Comparison of ENCODE assay signal across 25 cellular contexts in genomic region chr6:89290401-89291155, GRCh38. TPM values are rescaled to one million over a fixed set of nuclear protein-coding genes. Genes with fewer than 3 reads are reported as not detected.
DNase-seq lines count a peak whose midpoint lies in the region; ATAC-seq, FAIRE-seq and TF ChIP-seq lines count a peak whose summit lies in the region.
"Had no signal": no experiment of that assay in that cellular context is flagged by ENCODE, and none has a peak within 500 bp of the region (broad histone marks: within the 10 kb centered on the region; RNA-seq: fewer than 3 reads in every experiment).

No MANE protein-coding gene starts in this region.

- no peak overlapping the region for H2AFZ ChIP-seq in endothelial cell of umbilical vein (ENCODE audit: low read depth, low read length)
- H2AFZ ChIP-seq: parathyroid adenoma had no signal

- H3K9ac ChIP-seq in endothelial cell of umbilical vein (replicated peaks; ENCODE audit: extremely low read depth, insufficient read depth, low read length), result no peak overlapping the region
- H3K9ac ChIP-seq: BLaER1, parathyroid adenoma had no signal

- H3K9me3 Mint-ChIP-seq in neural crest cell, result peaks cover 3% of the 10 kb centered on the region
- H3K9me3 Mint-ChIP-seq: activated T-helper 1 cell treated with anti-CD3 and anti-CD28 coated beads, Interleukin-12 subunit alpha, Interleukin-12 subunit beta, Interleukin-2, Interleukin-4 antibody, amounts not matched to agents 30 ng/mL and 10 ng/mL and 1 ng/mL, durations not matched to agents 14 hours and 24 hours and 36 hours; H9 had no signal

- CTCF ChIA-PET in endothelial cell of umbilical vein (lab: Charles Lee), result interaction anchor here (0.9 to 1.7 kb wide), 2 partner anchors 9 to 307 kb away, joined by 4 to 5 read pairs; no protein-coding TSS in a partner anchor

- H3K27me3 Mint-ChIP-seq in neural crest cell (ENCODE audit: low read depth), result no peaks in the 10 kb centered on the region

- TF ChIP-seq POLR2A in endothelial cell of umbilical vein (IDR thresholded peaks at IDR 0.05; ENCODE audit: low read depth, low read length), result no peak

- H3K36me3 ChIP-seq in endothelial cell of umbilical vein (ENCODE audit: control insufficient read depth in 2 of 2, extremely low read depth in 1 of 2, insufficient read depth in 2 of 2, low read length in 2 of 2), result no peaks in the 10 kb centered on the region
- H3K36me3 ChIP-seq: adrenal gland, BLaER1, gastrocnemius medialis, tibial artery had no signal

- no peaks in the 10 kb centered on the region for H3K4me1 Mint-ChIP-seq in neural crest cell

- peaks cover 4% of the 10 kb centered on the region for H3K4me1 ChIP-seq in endothelial cell of umbilical vein (ENCODE audit: control insufficient read depth, extremely low read depth, insufficient read depth, low read length)
- H3K4me1 ChIP-seq: adrenal gland, BLaER1, gastrocnemius medialis, parathyroid adenoma, tibial artery had no signal

- H3K27ac Mint-ChIP-seq in neural crest cell (ENCODE audit: unreplicated experiment), result peak overlapping the region; percentile 36
- H3K27ac Mint-ChIP-seq: activated naive CD4-positive, alpha-beta T cell treated with anti-CD3 and anti-CD28 coated beads for 36 hours; activated T-helper 1 cell treated with anti-CD3 and anti-CD28 coated beads, Interleukin-12 subunit alpha, Interleukin-12 subunit beta, Interleukin-2, Interleukin-4 antibody, amounts not matched to agents 30 ng/mL and 10 ng/mL and 1 ng/mL, durations not matched to agents 14 hours and 24 hours and 36 hours; H9 had no signal

- H3K79me2 ChIP-seq in endothelial cell of umbilical vein (ENCODE audit: control insufficient read depth, insufficient read depth, low read length), result no peaks in the 10 kb centered on the region
- H3K79me2 ChIP-seq: parathyroid adenoma had no signal

- BruUV-seq in endothelial cell of umbilical vein (replicated peaks; lab: Mats Ljungman, UMichigan), result no TSS peak

- no peaks in the 10 kb centered on the region for H3K9me1 ChIP-seq in endothelial cell of umbilical vein (replicated peaks; ENCODE audit: control insufficient read depth, extremely low read depth, insufficient read depth, low read length)

- dilution Hi-C loops in endothelial cell of umbilical vein (cut with MboI; ENCODE audit: extremely low pct_ligation_motif_present, low sequenced_read_pairs), result no loop called here

- H3K9me3 ChIP-seq in endothelial cell of umbilical vein (replicated peaks; ENCODE audit: control insufficient read depth, insufficient read depth, low read length), result no peaks in the 10 kb centered on the region
- H3K9me3 ChIP-seq: adrenal gland, BLaER1, gastrocnemius medialis, tibial artery had no signal

- POLR2A ChIA-PET in endothelial cell of umbilical vein (lab: Charles Lee), result interaction anchor here (1.1 kb wide), 1 partner anchor 210 kb away, joined by 6 read pairs; the partner anchor contains the start of gene PNRC1

- H3K27me3 ChIP-seq in endothelial cell of umbilical vein (ENCODE audit: control insufficient read depth in 2 of 2, insufficient read depth in 2 of 2, low read length in 2 of 2), result no peaks in the 10 kb centered on the region
- H3K27me3 ChIP-seq: adrenal gland, BLaER1, gastrocnemius medialis, tibial artery had no signal

- peak; percentile 53 for FAIRE-seq in endothelial cell of umbilical vein (lab: Jason Lieb, UNC)
- FAIRE-seq: endometrium had no signal

- no peak overlapping the region for H3K4me3 Mint-ChIP-seq in neural crest cell
- H3K4me3 Mint-ChIP-seq: activated naive CD4-positive, alpha-beta T cell treated with anti-CD3 and anti-CD28 coated beads for 36 hours; activated T-helper 1 cell treated with anti-CD3 and anti-CD28 coated beads, Interleukin-12 subunit alpha, Interleukin-12 subunit beta, Interleukin-2, Interleukin-4 antibody, amounts not matched to agents 30 ng/mL and 10 ng/mL and 1 ng/mL, durations not matched to agents 14 hours and 24 hours and 36 hours; H9 had no signal

- H4K20me1 ChIP-seq in endothelial cell of umbilical vein (replicated peaks; ENCODE audit: control insufficient read depth, extremely low read depth, insufficient read depth, low read length), result no peaks in the 10 kb centered on the region
- H4K20me1 ChIP-seq: BLaER1 had no signal

- H3K4me3 ChIP-seq in endothelial cell of umbilical vein (replicated peaks in 1 of 3; ENCODE audit: insufficient read depth in 1 of 3, low read depth in 1 of 3, low read length in 3 of 3), result no peak overlapping the region
- H3K4me3 ChIP-seq: adrenal gland, BLaER1, gastrocnemius medialis, tibial artery had no signal

- no peak overlapping the region for H3K4me2 ChIP-seq in endothelial cell of umbilical vein (ENCODE audit: insufficient read depth, low read length)
- H3K4me2 ChIP-seq: BLaER1 had no signal

- no peaks in the 10 kb centered on the region for H3K36me3 Mint-ChIP-seq in neural crest cell (ENCODE audit: low read depth)

- DNase-seq in COLO668 (lab: John Stamatoyannopoulos, UW; ENCODE audit: unreplicated experiment) (peak; percentile 4), DMS53 (lab: John Stamatoyannopoulos, UW) (peak; percentile 41), endothelial cell of umbilical vein (ENCODE audit: low read depth, low spot score) (peak; percentile 34), neural crest cell (ENCODE audit: low read depth, low spot score) (no peak), omental fat pad (ENCODE audit: low spot score) (no peak)
- DNase-seq in stimulated activated naive CD4-positive, alpha-beta T cell (lab: John Stamatoyannopoulos, UW), result no peak
- DNase-seq: activated CD4-positive, alpha-beta T cell treated with anti-CD3 and anti-CD28 coated beads, Interleukin-2, amount 50 U/mL, for 4 hours; activated naive CD4-positive, alpha-beta T cell treated with anti-CD3 and anti-CD28 coated beads for 36 hours; DMS153; gastrocnemius medialis; KBM-7; NCI-H1092 treated with DMSO at 0.1 percent for 48 hours; NCI-H187 treated with DMSO at 0.1 percent for 48 hours; NCI-H2227 treated with DMSO at 0.1 percent for 48 hours; NCI-H526; stimulated activated CD4-positive, alpha-beta T cell treated with anti-CD3 and anti-CD28 coated beads, Interleukin-1b, Interleukin-23, amount 100 ng/mL, for 48 hours; tibial artery had no signal

- H3K27ac ChIP-seq in endothelial cell of umbilical vein (ENCODE audit: insufficient read depth, low read depth, low read length), result no peak overlapping the region
- H3K27ac ChIP-seq: adrenal gland, BLaER1, gastrocnemius medialis, parathyroid adenoma, RWPE1, tibial artery had no signal

- TF ChIP-seq CTCF in endothelial cell of umbilical vein (IDR thresholded peaks at IDR 0.05; ENCODE audit: extremely low read depth in 1 of 2, insufficient read depth in 1 of 2, low read depth in 1 of 2, low read length in 2 of 2) (no peak), neural crest cell (conservative IDR thresholded peaks at IDR 0.05) (no peak), omental fat pad (IDR thresholded peaks at IDR 0.05) (no peak)

- intact Hi-C loops in endothelial cell of umbilical vein (cut with micrococcal nuclease), result no loop called here

- no peak for ATAC-seq in omental fat pad (ENCODE audit: low FRiP score)
- no peak for ATAC-seq in GM18867 (IDR thresholded peaks at IDR 0.05; ENCODE audit: unreplicated experiment)
- ATAC-seq: gastrocnemius medialis had no signal

TF ChIP-seq in endothelial cell of umbilical vein, 7 proteins besides CTCF, POLR2A, EP300 and RAD21:
- no peak for TF ChIP-seq GATA2 (IDR thresholded peaks at IDR 0.05; ENCODE audit: insufficient read depth, insufficient read length, low read depth, low read length)
- no peak for TF ChIP-seq FOS (IDR thresholded peaks at IDR 0.05; ENCODE audit: borderline replicate concordance, insufficient read depth, low read length)
- no peak for TF ChIP-seq MAX (IDR thresholded peaks at IDR 0.05; ENCODE audit: insufficient read depth, insufficient read length)
- no peak for TF ChIP-seq MYC (IDR thresholded peaks at IDR 0.05; ENCODE audit: low read depth, low read length)
- no peak for TF ChIP-seq JUN (IDR thresholded peaks at IDR 0.05; ENCODE audit: borderline replicate concordance, insufficient read depth, insufficient read length, low read depth)
- no peak for TF ChIP-seq POLR2AphosphoS5 (IDR thresholded peaks at IDR 0.05; ENCODE audit: insufficient read depth, low read depth, low read length)
- no peak for TF ChIP-seq EZH2 (IDR thresholded peaks at IDR 0.05; ENCODE audit: borderline replicate concordance, low read depth, low read length, severe bottlenecking)

RNA-seq across cellular contexts. Expression of gene GABRR2, which starts 24.5 kb away (rescaled TPM):
- total RNA-seq in endothelial cell of umbilical vein (2.5 and 3.6 TPM in 2 replicates), neural crest cell (0.34 and 0.51 TPM in 2 replicates), omental fat pad (1 to 10 TPM in 3 of 4 donors, under 1 TPM in 1; 0.50 to 2.4 (median 1.3) TPM)
- polyA plus RNA-seq in endothelial cell of umbilical vein, result 1.4 TPM in 2 replicates
- 0.22 and 0.32 TPM in 2 replicates for polyA plus RNA-seq in endothelial cell of umbilical vein (2011; cell fraction: cytosol; rRNA removed)
- 13.3 and 16.4 TPM in 2 replicates for polyA plus RNA-seq in endothelial cell of umbilical vein (2011; cell fraction: nucleus; rRNA removed)
- polyA plus RNA-seq in endothelial cell of umbilical vein (2012), result 0.44 TPM in 2 replicates
- 1.8 and 5.5 TPM in 2 replicates for polyA minus RNA-seq in endothelial cell of umbilical vein
- polyA minus RNA-seq in endothelial cell of umbilical vein (2011; cell fraction: cytosol; rRNA and poly(A)+ RNA removed), result not detected
- 2.6 and 4.1 TPM in 2 replicates for polyA minus RNA-seq in endothelial cell of umbilical vein (2011; cell fraction: nucleus; rRNA and poly(A)+ RNA removed)
- total RNA-seq: activated naive CD4-positive, alpha-beta T cell treated with anti-CD3 and anti-CD28 coated beads for 36 hours; H9 had no signal

Comparison
In these comparisons a context has a peak if more than half of its experiments do, and no peak if none do; other contexts are left out.
1. DNase-seq: peak in COLO668 (single experiment), DMS53 (single experiment) and endothelial cell of umbilical vein (single experiment); none in neural crest cell (single experiment), omental fat pad (single experiment) and stimulated activated naive CD4-positive, alpha-beta T cell (0 of 6).